ENCODE assay signal across 28 cellular contexts in the genomic region with DNA sequence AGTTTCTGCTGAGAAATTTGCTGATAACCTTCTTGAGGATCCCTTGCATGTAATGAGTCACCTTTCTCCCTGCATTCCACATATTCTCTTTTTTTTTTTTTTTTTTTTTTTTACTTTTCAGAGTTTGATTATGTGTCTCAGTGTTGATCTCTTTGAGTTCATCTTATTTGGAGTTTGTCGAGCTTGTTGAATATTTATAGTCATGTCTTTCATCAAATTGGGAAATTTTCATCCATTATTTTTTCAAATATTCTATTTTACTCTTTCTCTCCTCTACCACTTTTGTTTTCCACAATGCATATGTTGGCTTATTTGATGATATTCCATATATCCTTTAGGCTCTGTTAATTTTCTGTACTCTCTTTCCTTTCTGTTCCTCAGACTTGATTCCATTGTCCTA.
"Had no signal": no experiment of that assay in that cellular context is flagged by ENCODE, and none has a peak within 500 bp of the region (broad histone marks: within the 10 kb centered on the region; RNA-seq: fewer than 3 reads in every experiment).

No MANE protein-coding gene starts in this region.

- DNase-seq: activated CD4-positive, alpha-beta memory T cell treated with anti-CD3 and anti-CD28 coated beads for 36 hours; activated CD4-positive, alpha-beta T cell treated with anti-CD3 and anti-CD28 coated beads for 36 hours; activated CD4-positive, alpha-beta T cell treated with anti-CD3 and anti-CD28 coated beads, Interleukin-2, amount 10 ng/mL, durations not matched to agents 24 days and 14 days; activated CD4-positive, CD25-positive, alpha-beta regulatory T cell; activated CD4-positive, CD25-positive, alpha-beta regulatory T cell treated with anti-CD3 and anti-CD28 coated beads, Interleukin-2, amount 50 U/mL, for 72 hours; activated CD8-positive, alpha-beta memory T cell treated with anti-CD3 and anti-CD28 coated beads, Interleukin-2, amount 10 ng/mL, durations not matched to agents 7 days and 5 days; activated CD8-positive, alpha-beta memory T cell treated with anti-CD3 and anti-CD28 coated beads, Interleukin-2, amount 50 U/mL, for 4 hours; activated CD8-positive, alpha-beta T cell treated with anti-CD3 and anti-CD28 coated beads, Interleukin-2, amount 10 ng/mL, durations not matched to agents 7 days and 5 days; activated effector memory CD4-positive, alpha-beta T cell treated with Interleukin-2 at 50 U/mL for 16 hours; activated gamma-delta T cell treated with Interleukin-2 at 50 U/mL for 16 hours; activated naive CD4-positive, alpha-beta T cell treated with anti-CD3 and anti-CD28 coated beads, Interleukin-2, amount 50 U/mL, for 16 hours; activated naive CD4-positive, alpha-beta T cell treated with Interleukin-2 at 50 U/mL for 16 hours; activated T-cell treated with anti-CD3 and anti-CD28 coated beads, Interleukin-2, amount 50 U/mL, for 4 hours; amygdala; aorta; body of pancreas; central memory CD4-positive, alpha-beta T cell; cerebellar nuclear complex; colonic mucosa; effector CD8-positive, alpha-beta T cell; foreskin keratinocyte; gastrocnemius medialis; glutamatergic neuron; heart left ventricle; T-helper 2 cell had no signal

- H3K27ac ChIP-seq: body of pancreas, cardiac muscle cell, colonic mucosa, foreskin keratinocyte, gastrocnemius medialis, heart left ventricle had no signal

- H3K4me1 ChIP-seq: body of pancreas, colonic mucosa, foreskin keratinocyte, gastrocnemius medialis, heart left ventricle had no signal

- H3K4me3 ChIP-seq: body of pancreas, cardiac muscle cell, colonic mucosa, gastrocnemius medialis, heart left ventricle had no signal

- H3K27me3 ChIP-seq: body of pancreas, cardiac muscle cell, colonic mucosa, foreskin keratinocyte, gastrocnemius medialis, heart left ventricle had no signal

- H3K9me3 ChIP-seq: body of pancreas, colonic mucosa, gastrocnemius medialis, heart left ventricle had no signal

- ATAC-seq: activated CD4-positive, alpha-beta T cell treated with anti-CD3 and anti-CD28 coated beads for 36 hours; activated CD8-positive, alpha-beta memory T cell treated with anti-CD3 and anti-CD28 coated beads, Interleukin-2, amount 10 ng/mL, durations not matched to agents 7 days and 5 days; activated CD8-positive, alpha-beta T cell treated with anti-CD3 and anti-CD28 coated beads, Interleukin-2, amount 10 ng/mL, durations not matched to agents 7 days and 5 days; activated T-cell treated with anti-CD3 and anti-CD28 coated beads, Interleukin-2, amount 50 U/mL, for 4 hours; activated T-helper 17 cell treated with anti-CD3 and anti-CD28 coated beads, Interleukin-2, amount 50 U/mL, for 72 hours; body of pancreas; esophagus mucosa; foreskin keratinocyte; gastrocnemius medialis; heart left ventricle had no signal

- H3K36me3 ChIP-seq: cardiac muscle cell, colonic mucosa, gastrocnemius medialis, heart left ventricle had no signal
